1 cellular context compared by ENCODE assay signal in genomic region chr12:71664411-71665108, GRCh38.
TF ChIP-seq lines count a peak whose summit lies in the region.

No MANE protein-coding gene starts in this region.

TF ChIP-seq in HepG2, 621 proteins besides CTCF, POLR2A, EP300 and RAD21 (continued from another document and continues in another):
- no peak for TF ChIP-seq ZBTB49 (CRISPR knock-in tag; IDR thresholded peaks at IDR 0.05; ENCODE audit: borderline replicate concordance)
- no peak for TF ChIP-seq ZNF713 (CRISPR knock-in tag; IDR thresholded peaks at IDR 0.05)
- TF ChIP-seq SOX6 (IDR thresholded peaks at IDR 0.05), result no peak
- peak; percentile 23; the same call in 1 of the 2 replicates for TF ChIP-seq SOX6 (CRISPR knock-in tag; IDR thresholded peaks at IDR 0.05)
- TF ChIP-seq KDM6A (CRISPR knock-in tag; IDR thresholded peaks at IDR 0.05; ENCODE audit: low read depth), result no peak
- TF ChIP-seq, protein P1, sequence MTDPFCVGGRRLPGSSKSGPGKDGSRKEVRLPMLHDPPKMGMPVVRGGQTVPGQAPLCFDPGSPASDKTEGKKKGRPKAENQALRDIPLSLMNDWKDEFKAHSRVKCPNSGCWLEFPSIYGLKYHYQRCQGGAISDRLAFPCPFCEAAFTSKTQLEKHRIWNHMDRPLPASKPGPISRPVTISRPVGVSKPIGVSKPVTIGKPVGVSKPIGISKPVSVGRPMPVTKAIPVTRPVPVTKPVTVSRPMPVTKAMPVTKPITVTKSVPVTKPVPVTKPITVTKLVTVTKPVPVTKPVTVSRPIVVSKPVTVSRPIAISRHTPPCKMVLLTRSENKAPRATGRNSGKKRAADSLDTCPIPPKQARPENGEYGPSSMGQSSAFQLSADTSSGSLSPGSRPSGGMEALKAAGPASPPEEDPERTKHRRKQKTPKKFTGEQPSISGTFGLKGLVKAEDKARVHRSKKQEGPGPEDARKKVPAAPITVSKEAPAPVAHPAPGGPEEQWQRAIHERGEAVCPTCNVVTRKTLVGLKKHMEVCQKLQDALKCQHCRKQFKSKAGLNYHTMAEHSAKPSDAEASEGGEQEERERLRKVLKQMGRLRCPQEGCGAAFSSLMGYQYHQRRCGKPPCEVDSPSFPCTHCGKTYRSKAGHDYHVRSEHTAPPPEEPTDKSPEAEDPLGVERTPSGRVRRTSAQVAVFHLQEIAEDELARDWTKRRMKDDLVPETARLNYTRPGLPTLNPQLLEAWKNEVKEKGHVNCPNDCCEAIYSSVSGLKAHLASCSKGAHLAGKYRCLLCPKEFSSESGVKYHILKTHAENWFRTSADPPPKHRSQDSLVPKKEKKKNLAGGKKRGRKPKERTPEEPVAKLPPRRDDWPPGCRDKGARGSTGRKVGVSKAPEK (CRISPR knock-in tag; IDR thresholded peaks at IDR 0.05; ENCODE audit: borderline replicate concordance), result no peak
- TF ChIP-seq TOPORS (CRISPR knock-in tag; IDR thresholded peaks at IDR 0.05), result no peak
- no peak for TF ChIP-seq ZNF264 (CRISPR knock-in tag; IDR thresholded peaks at IDR 0.05)
- no peak for TF ChIP-seq GABPB1 (CRISPR knock-in tag; IDR thresholded peaks at IDR 0.05)
- peak; percentile 74; the same call in 1 of the 2 replicates for TF ChIP-seq FOXC1 (CRISPR knock-in tag; IDR thresholded peaks at IDR 0.05; ENCODE audit: borderline replicate concordance)
- no peak for TF ChIP-seq TBX3 (IDR thresholded peaks at IDR 0.05; ENCODE audit: borderline replicate concordance)
- no peak for TF ChIP-seq KAT8 (CRISPR knock-in tag; IDR thresholded peaks at IDR 0.05)
- TF ChIP-seq KDM5A (IDR thresholded peaks at IDR 0.05; ENCODE audit: borderline replicate concordance, low read length), result peak; percentile 60; the same call in 1 of the 2 replicates
- TF ChIP-seq ZNF564 (CRISPR knock-in tag; IDR thresholded peaks at IDR 0.05), result no peak; the same call in 1 of the 2 replicates
- TF ChIP-seq SAP130 (CRISPR knock-in tag; IDR thresholded peaks at IDR 0.05; ENCODE audit: low read depth), result no peak; the same call in 1 of the 2 replicates
- no peak for TF ChIP-seq ZFP36 (IDR thresholded peaks at IDR 0.05; ENCODE audit: borderline replicate concordance, low read depth, low read length, partially characterized antibody)
- TF ChIP-seq ZNF598 (CRISPR knock-in tag; IDR thresholded peaks at IDR 0.05; ENCODE audit: borderline replicate concordance), result no peak
- no peak for TF ChIP-seq ZMAT3 (CRISPR knock-in tag; conservative IDR thresholded peaks at IDR 0.05)
- peak; percentile 15; the same call in 1 of the 2 replicates for TF ChIP-seq ZFY (CRISPR knock-in tag; IDR thresholded peaks at IDR 0.05)
- TF ChIP-seq ZFP41 (CRISPR knock-in tag; IDR thresholded peaks at IDR 0.05; ENCODE audit: borderline replicate concordance), result no peak
- no peak for TF ChIP-seq SMARCC2 (IDR thresholded peaks at IDR 0.05)
- no peak; the same call in 1 of the 2 replicates for TF ChIP-seq KLF6 (CRISPR knock-in tag; IDR thresholded peaks at IDR 0.05)
- no peak for TF ChIP-seq GRHL1 (CRISPR knock-in tag; conservative IDR thresholded peaks at IDR 0.05)
- no peak for TF ChIP-seq ZNF776 (CRISPR knock-in tag; IDR thresholded peaks at IDR 0.05)
- no peak for TF ChIP-seq GZF1 (CRISPR knock-in tag; IDR thresholded peaks at IDR 0.05)
- no peak for TF ChIP-seq RORA (CRISPR knock-in tag; IDR thresholded peaks at IDR 0.05)
- TF ChIP-seq ZNF687 (CRISPR knock-in tag; IDR thresholded peaks at IDR 0.05), result peak; percentile 15; the same call in 1 of the 2 replicates
- TF ChIP-seq ZNF615 (CRISPR knock-in tag; IDR thresholded peaks at IDR 0.05; ENCODE audit: borderline replicate concordance), result no peak
- peak; percentile 9; the same call in 1 of the 2 replicates for TF ChIP-seq KDM2A (CRISPR knock-in tag; IDR thresholded peaks at IDR 0.05; ENCODE audit: borderline replicate concordance, low read depth)
- no peak for TF ChIP-seq PLRG1 (conservative IDR thresholded peaks at IDR 0.05)
- TF ChIP-seq, protein P2, sequence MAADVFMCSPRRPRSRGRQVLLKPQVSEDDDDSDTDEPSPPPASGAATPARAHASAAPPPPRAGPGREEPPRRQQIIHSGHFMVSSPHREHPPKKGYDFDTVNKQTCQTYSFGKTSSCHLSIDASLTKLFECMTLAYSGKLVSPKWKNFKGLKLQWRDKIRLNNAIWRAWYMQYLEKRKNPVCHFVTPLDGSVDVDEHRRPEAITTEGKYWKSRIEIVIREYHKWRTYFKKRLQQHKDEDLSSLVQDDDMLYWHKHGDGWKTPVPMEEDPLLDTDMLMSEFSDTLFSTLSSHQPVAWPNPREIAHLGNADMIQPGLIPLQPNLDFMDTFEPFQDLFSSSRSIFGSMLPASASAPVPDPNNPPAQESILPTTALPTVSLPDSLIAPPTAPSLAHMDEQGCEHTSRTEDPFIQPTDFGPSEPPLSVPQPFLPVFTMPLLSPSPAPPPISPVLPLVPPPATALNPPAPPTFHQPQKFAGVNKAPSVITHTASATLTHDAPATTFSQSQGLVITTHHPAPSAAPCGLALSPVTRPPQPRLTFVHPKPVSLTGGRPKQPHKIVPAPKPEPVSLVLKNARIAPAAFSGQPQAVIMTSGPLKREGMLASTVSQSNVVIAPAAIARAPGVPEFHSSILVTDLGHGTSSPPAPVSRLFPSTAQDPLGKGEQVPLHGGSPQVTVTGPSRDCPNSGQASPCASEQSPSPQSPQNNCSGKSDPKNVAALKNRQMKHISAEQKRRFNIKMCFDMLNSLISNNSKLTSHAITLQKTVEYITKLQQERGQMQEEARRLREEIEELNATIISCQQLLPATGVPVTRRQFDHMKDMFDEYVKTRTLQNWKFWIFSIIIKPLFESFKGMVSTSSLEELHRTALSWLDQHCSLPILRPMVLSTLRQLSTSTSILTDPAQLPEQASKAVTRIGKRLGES (CRISPR knock-in tag; IDR thresholded peaks at IDR 0.05; ENCODE audit: borderline replicate concordance), result no peak
- TF ChIP-seq ZSCAN20 (CRISPR knock-in tag; IDR thresholded peaks at IDR 0.05; ENCODE audit: borderline replicate concordance), result no peak
- no peak for TF ChIP-seq ZNF530 (CRISPR knock-in tag; IDR thresholded peaks at IDR 0.05; ENCODE audit: low read depth)
- no peak for TF ChIP-seq CBX2 (IDR thresholded peaks at IDR 0.05; ENCODE audit: low read depth, low read length)
- no peak for TF ChIP-seq CBX2 (CRISPR knock-in tag; IDR thresholded peaks at IDR 0.05; ENCODE audit: low read depth)
- TF ChIP-seq ZBTB20 (CRISPR knock-in tag; IDR thresholded peaks at IDR 0.05; ENCODE audit: borderline replicate concordance, low read depth), result no peak
- no peak for TF ChIP-seq MATR3 (CRISPR knock-in tag; IDR thresholded peaks at IDR 0.05)
- TF ChIP-seq ARNTL (CRISPR knock-in tag; IDR thresholded peaks at IDR 0.05), result peak; percentile 35; the same call in 1 of the 2 replicates
- TF ChIP-seq ATAD3A (CRISPR knock-in tag; IDR thresholded peaks at IDR 0.05), result no peak
- no peak for TF ChIP-seq TSC22D2 (CRISPR knock-in tag; IDR thresholded peaks at IDR 0.05; ENCODE audit: borderline replicate concordance)
- no peak for TF ChIP-seq CENPT (CRISPR knock-in tag; IDR thresholded peaks at IDR 0.05; ENCODE audit: low read depth)
- TF ChIP-seq CREM (IDR thresholded peaks at IDR 0.05), result no peak
- TF ChIP-seq CREM (CRISPR knock-in tag; IDR thresholded peaks at IDR 0.05), result no peak
- TF ChIP-seq NR2C2 (CRISPR knock-in tag; IDR thresholded peaks at IDR 0.05; ENCODE audit: borderline replicate concordance), result no peak
- TF ChIP-seq SIN3B (IDR thresholded peaks at IDR 0.05; ENCODE audit: low read length), result no peak
- no peak for TF ChIP-seq TERF1 (CRISPR knock-in tag; IDR thresholded peaks at IDR 0.05)
- TF ChIP-seq BRD4 (CRISPR knock-in tag; IDR thresholded peaks at IDR 0.05), result no peak; the same call in 1 of the 2 replicates
- no peak for TF ChIP-seq TRIM22 (IDR thresholded peaks at IDR 0.05)
- no peak for TF ChIP-seq BCLAF1 (IDR thresholded peaks at IDR 0.05)
